8 cellular contexts compared by ENCODE assay signal in the genomic region with DNA sequence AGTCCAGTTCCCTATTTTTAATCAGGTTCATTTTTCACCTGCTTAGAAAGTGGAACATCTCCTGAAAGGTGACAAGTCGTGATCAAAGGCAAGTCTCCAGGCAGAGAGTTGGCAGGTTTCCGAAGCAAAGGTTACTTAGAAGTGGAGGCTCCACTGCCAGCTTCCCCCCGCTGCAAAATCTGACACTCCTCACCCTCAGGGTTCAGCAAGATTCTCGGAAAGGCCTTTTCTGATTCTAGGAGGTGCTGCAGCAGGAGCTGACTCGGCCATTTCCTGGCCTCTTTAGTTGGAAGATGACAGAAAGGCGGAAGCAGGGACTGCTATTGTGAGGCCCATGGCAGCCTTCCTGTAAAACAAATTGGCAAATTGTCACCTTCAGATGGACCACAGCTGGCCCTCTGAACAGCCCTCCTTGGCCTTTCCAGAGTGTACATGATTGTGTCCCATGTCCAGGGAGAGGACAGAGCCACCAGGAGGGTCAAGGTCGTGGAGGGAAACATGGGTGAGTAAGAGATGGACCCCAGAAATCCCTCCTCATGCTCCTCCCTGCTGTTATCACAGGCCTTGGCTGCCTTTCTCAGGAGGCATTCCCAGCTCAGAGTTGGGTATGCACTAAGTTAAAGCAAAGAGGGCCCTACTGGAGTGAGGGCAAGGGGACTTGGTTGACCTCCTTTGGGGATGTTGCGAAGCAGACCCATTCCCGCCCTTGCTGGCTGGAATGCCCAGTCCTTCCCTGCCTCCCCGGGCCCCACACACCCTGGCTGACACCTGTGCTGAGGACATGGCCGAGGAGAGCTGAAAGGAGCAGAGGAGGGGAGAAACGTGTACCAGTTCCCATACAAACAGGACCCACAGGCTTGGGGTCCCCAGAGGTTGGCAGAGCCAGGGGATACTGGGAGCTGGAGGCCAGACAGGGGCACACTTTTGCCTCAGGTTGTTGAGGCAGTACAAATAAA.
A peak's percentile ranks its signal among the peaks of the same experiment; 100 is the strongest.
DNase-seq lines count a peak whose midpoint lies in the region; ATAC-seq and TF ChIP-seq lines count a peak whose summit lies in the region.

No MANE protein-coding gene starts in this region.

- no peak for TF ChIP-seq EP300 in transverse colon (IDR thresholded peaks at IDR 0.05; ENCODE audit: low read depth)

- intact Hi-C loops in Right ventricle myocardium inferior (cut with DNase I) (loop anchor here (1.0 to 2.0 kb wide), 4 partner anchors 161 to 358 kb away; no protein-coding TSS in a partner anchor), cardiac septum (cut with DNase I) (loop anchor here (2.0 kb wide), 4 partner anchors 47 to 271 kb away; no protein-coding TSS in a partner anchor), transverse colon (cut with DNase I; ENCODE audit: low total_unique reads) (loop anchor here (2.0 to 10.0 kb wide), 2 partner anchors 115 to 231 kb away; partner anchors contain the start of gene IRF2BP2)

- ATAC-seq in Right ventricle myocardium inferior (peak; percentile 11), HG03521 (IDR thresholded peaks at IDR 0.05; ENCODE audit: unreplicated experiment) (no peak), HG02870 (IDR thresholded peaks at IDR 0.05; ENCODE audit: unreplicated experiment) (no peak)

- H3K4me1 Mint-ChIP-seq in nephron progenitor cell = peaks cover 99% of the 10 kb centered on the region

- no peaks in the 10 kb centered on the region for H3K36me3 ChIP-seq in effector memory CD4-positive, alpha-beta T cell (ENCODE audit: control insufficient read depth, insufficient read depth, low read length)
- no peaks in the 10 kb centered on the region for H3K36me3 ChIP-seq in transverse colon

- no peaks in the 10 kb centered on the region for H3K36me3 Mint-ChIP-seq in nephron progenitor cell (ENCODE audit: low read depth)

- 23 to 59% methylated on average over 2 to 12 of the region's 12 CpGs for WGBS in transverse colon (ENCODE audit: low coverage in 1 of 2), 2 donors

- peak overlapping the region; percentile 58 for H3K4me3 Mint-ChIP-seq in nephron progenitor cell

- H3K9me3 ChIP-seq in effector memory CD4-positive, alpha-beta T cell (ENCODE audit: control insufficient read depth, low read length) = no peaks in the 10 kb centered on the region
- no peaks in the 10 kb centered on the region for H3K9me3 ChIP-seq in transverse colon

- no peak for TF ChIP-seq CTCF in nephron progenitor cell (IDR thresholded peaks at IDR 0.05)
- TF ChIP-seq CTCF in transverse colon (IDR thresholded peaks at IDR 0.05) = no peak

- peaks cover 3% of the 10 kb centered on the region for H3K27me3 Mint-ChIP-seq in nephron progenitor cell (ENCODE audit: low read depth, poor library complexity)

- H3K27ac ChIP-seq in effector memory CD4-positive, alpha-beta T cell (ENCODE audit: insufficient read depth, low read length, poor library complexity, severe bottlenecking) = peak overlapping the region; percentile 94
- H3K27ac ChIP-seq in transverse colon = peak overlapping the region; percentile 97 to 99 (median 98)

- no peak for TF ChIP-seq POLR2A in transverse colon (IDR thresholded peaks at IDR 0.05)

- in situ Hi-C loops in transverse colon (cut with MboI; ENCODE audit: low pct_ligation_motif_present in 1 of 4, low pct_unique_long_range_greater_than_20kb in 1 of 4, low sequenced_read_pairs in 3 of 4) = loop anchor here (10.0 to 25.0 kb wide), 6 partner anchors 111 to 359 kb away; partner anchors contain the start of gene IRF2BP2 (in 1 of the 4)

- H3K9me3 Mint-ChIP-seq in nephron progenitor cell = no peaks in the 10 kb centered on the region

- H3K4me1 ChIP-seq in effector memory CD4-positive, alpha-beta T cell (ENCODE audit: control insufficient read depth, insufficient read depth, low read length, poor library complexity, severe bottlenecking) = peaks cover 45% of the 10 kb centered on the region
- peaks cover 57 to 70% (median 63%) of the 10 kb centered on the region in 4 donors for H3K4me1 ChIP-seq in transverse colon

- DNase-seq in Right ventricle myocardium inferior (ENCODE audit: missing footprints) (no peak), cardiac septum (ENCODE audit: low spot score) (no peak), nephron progenitor cell (no peak), transverse colon (no peak)
- peak; percentile 63 to 66 for DNase-seq in activated CD4-positive, alpha-beta T cell treated with anti-CD3 and anti-CD28 coated beads, Interleukin-2, amount 50 U/mL, for 4 hours
- peak; percentile 19 to 37 (median 32) for DNase-seq in effector memory CD4-positive, alpha-beta T cell

- peak overlapping the region; percentile 22 for H3K4me3 ChIP-seq in effector memory CD4-positive, alpha-beta T cell (ENCODE audit: insufficient read depth, low read depth, low read length, poor library complexity, severe bottlenecking)
- peak overlapping the region in 2 of 4 donors; percentile 6 to 40 for H3K4me3 ChIP-seq in transverse colon

- no peaks in the 10 kb centered on the region for H3K27me3 ChIP-seq in effector memory CD4-positive, alpha-beta T cell (replicated peaks; ENCODE audit: control insufficient read depth, insufficient read depth, low read length, poor library complexity, severe bottlenecking)
- no peaks in the 10 kb centered on the region for H3K27me3 ChIP-seq in transverse colon

- H3K27ac Mint-ChIP-seq in nephron progenitor cell = peak overlapping the region; percentile 98

Comparison
In these comparisons a context has a peak if more than half of its experiments do, and no peak if none do; other contexts are left out.
1. DNase-seq: peak in activated CD4-positive, alpha-beta T cell treated with anti-CD3 and anti-CD28 coated beads, Interleukin-2, amount 50 U/mL, for 4 hours (2 of 2) and effector memory CD4-positive, alpha-beta T cell (3 of 3); none in Right ventricle myocardium inferior (single experiment), cardiac septum (single experiment), nephron progenitor cell (single experiment) and transverse colon (single experiment).